Comparison of ENCODE assay signal across 8 cellular contexts in the genomic region with DNA sequence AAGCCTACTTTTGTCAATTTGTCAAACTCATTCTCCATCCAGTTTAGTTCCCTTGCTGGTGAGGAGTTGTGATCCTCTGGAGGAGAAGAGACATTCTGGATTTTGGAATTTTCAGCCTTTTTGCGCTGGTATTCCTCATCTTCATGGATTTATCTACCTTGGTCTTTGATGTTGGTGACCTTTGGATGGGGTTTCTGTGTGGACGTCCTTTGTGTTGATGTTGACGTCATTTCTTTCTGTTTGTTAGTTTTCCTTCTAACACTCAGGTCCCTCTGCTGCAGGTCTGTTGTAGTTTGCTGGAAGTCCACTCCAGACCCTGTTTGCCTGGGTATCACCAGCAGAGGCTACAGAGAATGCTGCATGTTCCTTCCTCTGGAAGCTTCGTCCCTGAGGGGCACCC.
"Had no signal": no experiment of that assay in that cellular context is flagged by ENCODE, and none has a peak within 500 bp of the region (broad histone marks: within the 10 kb centered on the region; RNA-seq: fewer than 3 reads in every experiment).

No MANE protein-coding gene starts in this region.

- ATAC-seq: GM12878 had no signal

- DNase-seq: GDM1, GF-D8 had no signal

- H3K4me3 ChIP-seq: GM12878 had no signal

- FAIRE-seq: G401.6, GM12878, GM12891, GM12892, GM18507, GM19239 had no signal
